In genomic region chr5:111183064-111183463, GRCh38 we compare ENCODE assay signal across 11 cellular contexts.
"Had no signal": no experiment of that assay in that cellular context is flagged by ENCODE, and none has a peak within 500 bp of the region (broad histone marks: within the 10 kb centered on the region; RNA-seq: fewer than 3 reads in every experiment).

No MANE protein-coding gene starts in this region.

- FAIRE-seq: H1, H54 had no signal

- H2AFZ ChIP-seq: GM23248, GM23338 had no signal

- H3K4me2 ChIP-seq: GM23338 had no signal

- DNase-seq: GM23248, GOT3, H7, H9, HCEC 1CT, HFFc6 had no signal

- H3K4me1 ChIP-seq: HAP-1 had no signal

- H3K36me3 ChIP-seq: HAP-1 had no signal

- H3K9me3 ChIP-seq: HAP-1 had no signal

- H3K9ac ChIP-seq: GM23248 had no signal

- ATAC-seq: GM23338, HCT116 had no signal

- H3K27ac ChIP-seq: GM23248 had no signal

- H3K4me3 ChIP-seq: GM23248, GM23338, HAP-1 had no signal
